Comparison of ENCODE assay signal across 20 cellular contexts in the genomic region with DNA sequence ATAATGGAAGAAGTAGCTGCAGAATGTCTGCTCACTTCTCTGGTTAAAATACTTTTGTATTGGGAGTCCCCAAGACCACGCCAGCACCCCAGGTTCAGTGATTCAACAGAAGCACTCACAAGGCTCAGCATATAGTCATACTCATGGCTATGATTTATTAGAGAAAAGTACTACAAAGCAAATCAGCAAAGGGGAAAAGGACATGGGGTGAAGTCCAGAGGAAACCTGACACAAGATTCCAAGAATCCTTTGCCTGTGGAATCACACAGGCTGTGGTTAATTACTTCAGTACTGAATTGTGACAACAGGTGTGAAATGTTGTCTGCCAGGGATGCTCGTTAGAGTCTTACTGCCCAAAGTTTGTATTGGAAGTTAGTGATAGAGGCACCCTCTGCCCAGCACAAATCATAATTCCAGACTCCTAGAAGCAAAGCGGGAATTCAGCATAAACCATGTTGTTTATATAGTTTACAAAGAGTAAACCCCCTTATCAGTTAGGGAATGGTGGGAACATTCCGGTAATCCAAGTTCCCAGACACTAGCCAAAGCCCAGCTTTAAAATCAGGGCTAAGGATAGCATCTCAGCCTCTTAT.
DNase-seq lines count a peak whose midpoint lies in the region; ATAC-seq, FAIRE-seq and TF ChIP-seq lines count a peak whose summit lies in the region.
"Had no signal": no experiment of that assay in that cellular context is flagged by ENCODE, and none has a peak within 500 bp of the region (broad histone marks: within the 10 kb centered on the region; RNA-seq: fewer than 3 reads in every experiment).

No MANE protein-coding gene starts in this region.

- H2AFZ ChIP-seq in astrocyte (ENCODE audit: low read depth, low read length) (no peak overlapping the region), smooth muscle cell (ENCODE audit: low read depth) (no peak overlapping the region)

- FAIRE-seq in astrocyte (lab: Jason Lieb, UNC): peak; percentile 68

- WGBS in smooth muscle cell (ENCODE audit: low lambda C conversion rate): 43% methylated on average over 4 of the region's 4 CpGs

- H3K9ac ChIP-seq in astrocyte (ENCODE audit: low read length): peak overlapping the region; percentile 16
- no peak overlapping the region for H3K9ac ChIP-seq in smooth muscle cell (ENCODE audit: low read depth)

- H3K4me2 ChIP-seq in astrocyte (ENCODE audit: low read length) (no peak overlapping the region), smooth muscle cell (peak overlapping the region; percentile 50)

- H3K27me3 ChIP-seq in astrocyte (ENCODE audit: insufficient read depth, low read length): no peaks in the 10 kb centered on the region
- H3K27me3 ChIP-seq in smooth muscle cell (ENCODE audit: low read depth): no peaks in the 10 kb centered on the region
- no peaks in the 10 kb centered on the region for H3K27me3 ChIP-seq in Peyer's patch
- H3K27me3 ChIP-seq: right lobe of liver had no signal

- DNase-seq in HCEC 1CT (peak; percentile 76), astrocyte (ENCODE audit: low read depth) (peak; percentile 85), kidney tubule cell (ENCODE audit: low spot score) (peak; percentile 58), smooth muscle cell (lab: John Stamatoyannopoulos, UW; ENCODE audit: unreplicated experiment) (no peak), Peyer's patch (no peak)
- DNase-seq in stimulated activated CD4-positive, alpha-beta T cell treated with anti-CD3 and anti-CD28 coated beads, Interleukin-4, amount 100 ng/mL, for 24 hours: no peak
- DNase-seq: activated naive CD4-positive, alpha-beta T cell; DMS79; KG1; NCI-H1417; NCI-H2227 treated with DMSO at 0.1 percent for 48 hours; right lobe of liver; SHP77; stimulated activated CD4-positive, alpha-beta T cell treated with anti-CD3 and anti-CD28 coated beads, Interleukin-4, amount 100 ng/mL, for 1 hour; T-helper 2 cell had no signal

- H3K4me1 ChIP-seq in astrocyte (ENCODE audit: insufficient read depth, low read length) (peaks cover 10% of the 10 kb centered on the region), smooth muscle cell (ENCODE audit: low read depth) (peaks cover 14% of the 10 kb centered on the region), Peyer's patch (no peaks in the 10 kb centered on the region)
- H3K4me1 ChIP-seq: right lobe of liver had no signal

- no peak overlapping the region for H3K4me3 ChIP-seq in astrocyte (ENCODE audit: insufficient read depth, low read depth, low read length)
- no peak overlapping the region for H3K4me3 ChIP-seq in smooth muscle cell
- H3K4me3 ChIP-seq in Peyer's patch: no peak overlapping the region
- H3K4me3 ChIP-seq: HAP-1, right lobe of liver had no signal

- H3K36me3 Mint-ChIP-seq in astrocyte (ENCODE audit: low read depth, unreplicated experiment): no peaks in the 10 kb centered on the region
- H3K36me3 Mint-ChIP-seq: brain had no signal

- no peaks in the 10 kb centered on the region for H3K36me3 ChIP-seq in astrocyte (ENCODE audit: insufficient read depth, low read length)
- H3K36me3 ChIP-seq in smooth muscle cell (ENCODE audit: low read depth): no peaks in the 10 kb centered on the region
- H3K36me3 ChIP-seq in Peyer's patch: no peaks in the 10 kb centered on the region
- H3K36me3 ChIP-seq: HAP-1, right lobe of liver had no signal

- no peaks in the 10 kb centered on the region for H3K9me3 ChIP-seq in astrocyte (ENCODE audit: insufficient read depth, low read depth, low read length)
- H3K9me3 ChIP-seq in smooth muscle cell (replicated peaks; ENCODE audit: low read depth): no peaks in the 10 kb centered on the region
- H3K9me3 ChIP-seq in Peyer's patch: no peaks in the 10 kb centered on the region
- H3K9me3 ChIP-seq: HAP-1, right lobe of liver had no signal

- peak overlapping the region; percentile 31 for H3K27ac ChIP-seq in astrocyte (ENCODE audit: low read depth, low read length)
- peak overlapping the region; percentile 72 for H3K27ac ChIP-seq in smooth muscle cell (ENCODE audit: low read depth)
- H3K27ac ChIP-seq in Peyer's patch: no peak overlapping the region
- H3K27ac ChIP-seq: right lobe of liver had no signal

- H4K20me1 ChIP-seq in astrocyte (ENCODE audit: insufficient read depth, low read length) (no peaks in the 10 kb centered on the region), smooth muscle cell (ENCODE audit: low read depth) (no peaks in the 10 kb centered on the region)

- peaks cover 11% of the 10 kb centered on the region for H3F3A ChIP-seq in smooth muscle cell (ENCODE audit: low read depth)

- H3K4me3 Mint-ChIP-seq in astrocyte (ENCODE audit: unreplicated experiment): no peak overlapping the region
- H3K4me3 Mint-ChIP-seq: brain had no signal

- no peaks in the 10 kb centered on the region for H3K27me3 Mint-ChIP-seq in astrocyte (ENCODE audit: low read depth, unreplicated experiment)

- no peak for ATAC-seq in HG03097 (IDR thresholded peaks at IDR 0.05; ENCODE audit: low FRiP score, unreplicated experiment)
- no peak for ATAC-seq in GM18907 (IDR thresholded peaks at IDR 0.05; ENCODE audit: unreplicated experiment)
- ATAC-seq: activated CD4-positive, CD25-positive, alpha-beta regulatory T cell treated with anti-CD3 and anti-CD28 coated beads, Interleukin-2, amount 50 U/mL, for 24 hours; right lobe of liver had no signal

- peaks cover 8% of the 10 kb centered on the region for H3K4me1 Mint-ChIP-seq in astrocyte (ENCODE audit: low read depth, unreplicated experiment)

- no peak overlapping the region for H3K27ac Mint-ChIP-seq in astrocyte (ENCODE audit: unreplicated experiment)

- no peaks in the 10 kb centered on the region for H3K79me2 ChIP-seq in astrocyte (ENCODE audit: insufficient read depth, low read length)
- no peaks in the 10 kb centered on the region for H3K79me2 ChIP-seq in smooth muscle cell (ENCODE audit: low read depth)

- H3K9me3 Mint-ChIP-seq in astrocyte (ENCODE audit: unreplicated experiment): peaks cover 12% of the 10 kb centered on the region

- TF ChIP-seq CTCF in astrocyte (IDR thresholded peaks at IDR 0.05; ENCODE audit: insufficient read depth, low read depth, low read length): no peak
- no peak for TF ChIP-seq CTCF in smooth muscle cell (IDR thresholded peaks at IDR 0.05; ENCODE audit: borderline replicate concordance, insufficient read depth, poor library complexity, severe bottlenecking)
- no peak for TF ChIP-seq CTCF in Peyer's patch (IDR thresholded peaks at IDR 0.05)

- no peak for TF ChIP-seq POLR2A in Peyer's patch (IDR thresholded peaks at IDR 0.05)

Comparison
In these comparisons a context has a peak if more than half of its experiments do, and no peak if none do; other contexts are left out.
1. DNase-seq: peak in HCEC 1CT (single experiment), astrocyte (single experiment) and kidney tubule cell (single experiment); none in smooth muscle cell (single experiment), Peyer's patch (0 of 3) and stimulated activated CD4-positive, alpha-beta T cell treated with anti-CD3 and anti-CD28 coated beads, Interleukin-4, amount 100 ng/mL, for 24 hours (single experiment).
2. H3K27ac ChIP-seq: peak in astrocyte (single experiment) and smooth muscle cell (single experiment); none in Peyer's patch (0 of 4).